In genomic region chr19:3368441-3368795, GRCh38 we compare ENCODE assay signal across 8 cellular contexts. TPM values are rescaled to one million over a fixed set of nuclear protein-coding genes. Genes with fewer than 3 reads are reported as not detected.
DNase-seq lines count a peak whose midpoint lies in the region; TF ChIP-seq lines count a peak whose summit lies in the region.

No MANE protein-coding gene starts in this region.

- no peaks in the 10 kb centered on the region for H3K79me2 ChIP-seq in Karpas-422 (ENCODE audit: low read length)

- no peaks in the 10 kb centered on the region for H3K27me3 Mint-ChIP-seq in CD4-positive, alpha-beta memory T cell

- H3K9me2 ChIP-seq in Karpas-422 (replicated peaks; ENCODE audit: insufficient read depth, low read length) = no peaks in the 10 kb centered on the region

- CTCF ChIA-PET in CD4-positive, alpha-beta memory T cell (lab: Charles Lee; ENCODE audit: partially characterized antibody) = no interaction called here

- no peaks in the 10 kb centered on the region for H3K9me3 ChIP-seq in CD4-positive, alpha-beta memory T cell (ENCODE audit: control insufficient read depth in 1 of 2, low read length in 2 of 2)
- H3K9me3 ChIP-seq in SJSA1 (replicated peaks) (0 out of 2 replicates have a peak, but pooled peaks cover 3% of the 10 kb centered on the region), esophagus muscularis mucosa (no peaks in the 10 kb centered on the region), sigmoid colon (no peaks in the 10 kb centered on the region), Karpas-422 (ENCODE audit: low read length) (no peaks in the 10 kb centered on the region)

- TF ChIP-seq POLR2A in esophagus muscularis mucosa (IDR thresholded peaks at IDR 0.05; ENCODE audit: low read depth) = no peak
- no peak for TF ChIP-seq POLR2A in sigmoid colon (IDR thresholded peaks at IDR 0.05)

- no peaks in the 10 kb centered on the region for H3K36me3 ChIP-seq in CD4-positive, alpha-beta memory T cell (ENCODE audit: insufficient read depth, low read length)
- H3K36me3 ChIP-seq in SJSA1 (peaks cover 36% of the 10 kb centered on the region), esophagus muscularis mucosa (peaks cover 0 to 6% (median 0%) of the 10 kb centered on the region in 4 donors), sigmoid colon (no peaks in the 10 kb centered on the region), Karpas-422 (ENCODE audit: insufficient read depth, low read length) (no peaks in the 10 kb centered on the region)

- peak overlapping the region in 6 of 8 donors; percentile 30 to 85 (median 56) for H3K4me3 Mint-ChIP-seq in CD4-positive, alpha-beta memory T cell

- in situ Hi-C loops in GM13977 (cut with MboI; ENCODE audit: low pct_unique_long_range_greater_than_20kb, low sequenced_read_pairs, unreplicated experiment) = no loop called here

- peaks cover 20 to 53% (median 30%) of the 10 kb centered on the region in 4 donors for H3K4me1 Mint-ChIP-seq in CD4-positive, alpha-beta memory T cell

- 41% methylated on average over 5 of the region's 5 CpGs for WGBS in esophagus muscularis mucosa
- WGBS in sigmoid colon, 2 donors = 55 to 73% methylated on average over 5 of the region's 5 CpGs

- H3K4me3 ChIP-seq in CD4-positive, alpha-beta memory T cell (ENCODE audit: low read length in 2 of 2) = no peak overlapping the region
- H3K4me3 ChIP-seq in SJSA1 (peak overlapping the region; percentile 74), esophagus muscularis mucosa (peak overlapping the region; percentile 64 to 99 (median 89)), sigmoid colon (peak overlapping the region; percentile 97 to 100 (median 99)), Karpas-422 (ENCODE audit: low read length) (no peak overlapping the region)

- H3K9ac ChIP-seq in Karpas-422 (ENCODE audit: low read length) = no peak overlapping the region

- TF ChIP-seq CTCF in esophagus muscularis mucosa (IDR thresholded peaks at IDR 0.05) = no peak
- TF ChIP-seq CTCF in sigmoid colon (IDR thresholded peaks at IDR 0.05) = no peak
- no peak for TF ChIP-seq CTCF in GM13977 (IDR thresholded peaks at IDR 0.05; ENCODE audit: extremely low read depth, insufficient read depth, missing control alignments)

- no peak overlapping the region for H2AFZ ChIP-seq in Karpas-422 (ENCODE audit: low read length)

- H3K27me3 ChIP-seq in CD4-positive, alpha-beta memory T cell (ENCODE audit: insufficient read depth, low read length) = no peaks in the 10 kb centered on the region
- H3K27me3 ChIP-seq in SJSA1 (replicated peaks) = no peaks in the 10 kb centered on the region
- no peaks in the 10 kb centered on the region for H3K27me3 ChIP-seq in esophagus muscularis mucosa
- no peaks in the 10 kb centered on the region for H3K27me3 ChIP-seq in sigmoid colon
- no peaks in the 10 kb centered on the region for H3K27me3 ChIP-seq in Karpas-422 (ENCODE audit: low read length)

- H3K27ac Mint-ChIP-seq in CD4-positive, alpha-beta memory T cell = peak overlapping the region in 2 of 7 donors; percentile 86 to 95

- intact Hi-C loops in CD4-positive, alpha-beta memory T cell (cut with micrococcal nuclease) = loop anchor here (10.0 kb wide), 1 partner anchor 66 kb away; no protein-coding TSS in a partner anchor
- intact Hi-C loops in esophagus muscularis mucosa (cut with DNase I) = loop anchor here (5.0 to 10.0 kb wide), 2 partner anchors 34 to 56 kb away; no protein-coding TSS in a partner anchor
- intact Hi-C loops in sigmoid colon (cut with DNase I) = loop anchor here (2.0 to 5.0 kb wide), 2 partner anchors 40 to 84 kb away; no protein-coding TSS in a partner anchor

- POLR2A ChIA-PET in CD4-positive, alpha-beta memory T cell (lab: Charles Lee; ENCODE audit: partially characterized antibody) = interaction anchor here (0.9 kb wide), 1 partner anchor 10 kb away, joined by 3 read pairs; no protein-coding TSS in a partner anchor

- H3K36me3 Mint-ChIP-seq in CD4-positive, alpha-beta memory T cell = no peaks in the 10 kb centered on the region

- H3K9me3 Mint-ChIP-seq in CD4-positive, alpha-beta memory T cell = peaks cover 0 to 3% (median 0%) of the 10 kb centered on the region in 8 donors

- TF ChIP-seq EP300 in esophagus muscularis mucosa (IDR thresholded peaks at IDR 0.05) (no peak), sigmoid colon (IDR thresholded peaks at IDR 0.05) (no peak)

- peaks cover 20% of the 10 kb centered on the region for H3K4me1 ChIP-seq in CD4-positive, alpha-beta memory T cell (ENCODE audit: insufficient read depth, low read length)
- H3K4me1 ChIP-seq in SJSA1 (replicated peaks) (peaks cover 39% of the 10 kb centered on the region), esophagus muscularis mucosa (peaks cover 40 to 85% (median 73%) of the 10 kb centered on the region in 4 donors), sigmoid colon (peaks cover 0 to 74% (median 68%) of the 10 kb centered on the region in 4 donors), Karpas-422 (ENCODE audit: low read length) (no peaks in the 10 kb centered on the region)

- DNase-seq in CD4-positive, alpha-beta memory T cell = no peak
- no peak for DNase-seq in SJSA1 (ENCODE audit: low read depth in 1 of 2, low spot score in 2 of 2)
- no peak for DNase-seq in esophagus muscularis mucosa (ENCODE audit: extremely low spot score)
- no peak for DNase-seq in sigmoid colon
- DNase-seq in Karpas-422 = no peak
- DNase-seq in GM13977 (ENCODE audit: low spot score) = no peak
- DNase-seq in SHP77 (lab: John Stamatoyannopoulos, UW) = no peak
- DNase-seq in NCI-H2171 (lab: John Stamatoyannopoulos, UW) = no peak

- no peak overlapping the region for H3K27ac ChIP-seq in CD4-positive, alpha-beta memory T cell (ENCODE audit: low read depth, low read length)
- H3K27ac ChIP-seq in SJSA1 (no peak overlapping the region), esophagus muscularis mucosa (replicated peaks in 1 of 4) (peak overlapping the region; percentile 98 to 100 (median 100)), sigmoid colon (peak overlapping the region; percentile 98 to 100 (median 100)), Karpas-422 (ENCODE audit: low read length) (no peak overlapping the region)

- H3K4me2 ChIP-seq in Karpas-422 (ENCODE audit: low read depth, low read length, poor library complexity, severe bottlenecking) = no peak overlapping the region

- peaks cover 56% of the 10 kb centered on the region; the same call in 1 of the 2 replicates for H4K20me1 ChIP-seq in Karpas-422 (ENCODE audit: insufficient read depth, low read depth, low read length)

RNA-seq across cellular contexts. Expression of gene NFIC, which starts 2.0 kb away (rescaled TPM):
- total RNA-seq in CD4-positive, alpha-beta memory T cell = 10 to 100 TPM; 30.3 to 30.9 TPM
- 10 to 100 TPM in 1 of 2 donors, 1 to 10 TPM in 1; 1.9 to 18.9 TPM for polyA plus RNA-seq in CD4-positive, alpha-beta memory T cell
- 19.9 and 27.6 TPM in 2 replicates for total RNA-seq in SJSA1 (2014; rRNA removed; shearing (Covaris generic))
- total RNA-seq in esophagus muscularis mucosa = 100 to 1,000 TPM; 165 to 297 (median 211) TPM
- 100 to 1,000 TPM in 1 of 4 donors, 10 to 100 TPM in 3; 63.2 to 114 (median 74.2) TPM for total RNA-seq in sigmoid colon
- 10 to 100 TPM in 2 of 3 donors, 1 to 10 TPM in 1; 9.0 to 45.7 (median 10.2) TPM for polyA plus RNA-seq in sigmoid colon
- total RNA-seq in Karpas-422 (2014; rRNA removed; shearing (Covaris generic); ENCODE audit: low replicate concordance) = 0.82 and 4.4 TPM in 2 replicates

Comparison
In these comparisons a context has a peak if more than half of its experiments do, and no peak if none do; other contexts are left out.
1. H3K27ac ChIP-seq: peak in esophagus muscularis mucosa (4 of 4) and sigmoid colon (4 of 4); none in CD4-positive, alpha-beta memory T cell (single experiment), SJSA1 (single experiment) and Karpas-422 (single experiment).
2. H3K4me3 ChIP-seq: peak in SJSA1 (single experiment), esophagus muscularis mucosa (4 of 4) and sigmoid colon (4 of 4); none in CD4-positive, alpha-beta memory T cell (0 of 2) and Karpas-422 (single experiment).